31 cellular contexts compared by ENCODE assay signal in genomic region chr1:177790566-177790965, GRCh38.
"Had no signal": no experiment of that assay in that cellular context is flagged by ENCODE, and none has a peak within 500 bp of the region (broad histone marks: within the 10 kb centered on the region; RNA-seq: fewer than 3 reads in every experiment).

No MANE protein-coding gene starts in this region.

- DNase-seq: activated B cell treated with CpG ODN at 0.5 μM for 24 hours; activated CD4-positive, alpha-beta memory T cell treated with anti-CD3 and anti-CD28 coated beads for 36 hours; activated CD4-positive, alpha-beta T cell treated with anti-CD3 and anti-CD28 coated beads for 48 hours; activated CD4-positive, alpha-beta T cell treated with anti-CD3 and anti-CD28 coated beads, Interleukin-2, amount 50 U/mL, for 1 hour; activated CD8-positive, alpha-beta memory T cell treated with anti-CD3 and anti-CD28 coated beads, Interleukin-2, amount 10 ng/mL, durations not matched to agents 7 days and 5 days; activated CD8-positive, alpha-beta memory T cell treated with anti-CD3 and anti-CD28 coated beads, Interleukin-2, amount 50 U/mL, for 48 hours; activated CD8-positive, alpha-beta T cell treated with anti-CD3 and anti-CD28 coated beads, Interleukin-2, amount 10 ng/mL, durations not matched to agents 7 days and 5 days; activated gamma-delta T cell; activated naive CD4-positive, alpha-beta T cell; activated naive CD4-positive, alpha-beta T cell treated with anti-CD3 and anti-CD28 coated beads, Interleukin-2, amount 10 ng/mL, durations not matched to agents 7 days and 5 days; activated naive CD8-positive, alpha-beta T cell treated with anti-CD3 and anti-CD28 coated beads, Interleukin-2, amount 10 ng/mL, durations not matched to agents 7 days and 5 days; activated T-cell treated with anti-CD3 and anti-CD28 coated beads for 4 hours; activated T-cell treated with anti-CD3 and anti-CD28 coated beads, Interleukin-2, amount 50 U/mL, for 24 hours; activated T-cell treated with anti-CD3 and anti-CD28 coated beads, Interleukin-2, amount 50 U/mL, for 72 hours; brain microvascular endothelial cell; dorsolateral prefrontal cortex; effector memory CD4-positive, alpha-beta T cell; endodermal cell; foreskin fibroblast; head of caudate nucleus; T-helper 1 cell; T-helper 17 cell; T1000; WERI-Rb-1 had no signal

- H3K4me3 ChIP-seq: coronary artery, dorsolateral prefrontal cortex had no signal

- H3K27me3 ChIP-seq: brain microvascular endothelial cell, dorsolateral prefrontal cortex had no signal

- FAIRE-seq: astrocyte, bronchial epithelial cell, frontal cortex had no signal

- ATAC-seq: activated CD4-positive, CD25-positive, alpha-beta regulatory T cell treated with anti-CD3 and anti-CD28 coated beads, Interleukin-2, amount 50 U/mL, for 24 hours; activated CD8-positive, alpha-beta memory T cell treated with anti-CD3 and anti-CD28 coated beads, Interleukin-2, amount 10 ng/mL, durations not matched to agents 7 days and 5 days; activated CD8-positive, alpha-beta T cell treated with anti-CD3 and anti-CD28 coated beads, Interleukin-2, amount 10 ng/mL, durations not matched to agents 7 days and 5 days; activated naive CD4-positive, alpha-beta T cell treated with anti-CD3 and anti-CD28 coated beads, Interleukin-2, amount 50 U/mL, for 72 hours; activated T-cell treated with anti-CD3 and anti-CD28 coated beads, Interleukin-2, amount 50 U/mL, for 72 hours; esophagus mucosa; T-helper 17 cell had no signal

- H3K27ac ChIP-seq: brain microvascular endothelial cell, coronary artery, dorsolateral prefrontal cortex, WERI-Rb-1 had no signal

- H3K36me3 ChIP-seq: brain microvascular endothelial cell, WERI-Rb-1 had no signal
